ENCODE assay signal across 10 cellular contexts in the genomic region with DNA sequence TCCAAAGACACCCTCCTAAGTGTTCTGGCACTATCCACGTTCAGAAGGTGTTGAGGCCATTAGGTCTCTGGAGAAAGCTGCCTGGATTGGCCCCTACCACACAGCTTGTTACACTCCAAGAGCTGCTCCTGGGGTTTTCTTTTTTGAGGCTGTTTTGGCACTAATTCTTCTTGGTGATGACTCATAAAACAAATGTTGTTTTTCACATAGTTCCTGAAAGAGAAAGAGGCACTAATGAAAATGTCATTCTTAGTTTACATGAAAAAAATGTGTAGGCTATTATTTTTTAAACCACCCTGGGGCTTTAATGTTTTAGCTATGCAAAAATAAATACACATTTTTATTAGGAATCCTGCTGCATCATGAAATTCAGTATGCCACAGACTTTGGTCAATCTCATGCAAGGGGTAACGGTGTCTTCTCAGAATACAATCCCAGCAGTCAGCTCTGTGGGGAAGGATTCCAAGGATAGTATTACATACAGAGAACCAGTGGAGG. TPM values are rescaled to one million over a fixed set of nuclear protein-coding genes. Genes with fewer than 3 reads are reported as not detected.
DNase-seq lines count a peak whose midpoint lies in the region; ATAC-seq and TF ChIP-seq lines count a peak whose summit lies in the region.
"Had no signal": no experiment of that assay in that cellular context is flagged by ENCODE, and none has a peak within 500 bp of the region (broad histone marks: within the 10 kb centered on the region; RNA-seq: fewer than 3 reads in every experiment).

No MANE protein-coding gene starts in this region.

- no peak for TF ChIP-seq POLR2A in HCT116 (IDR thresholded peaks at IDR 0.05; ENCODE audit: borderline replicate concordance, extremely low read depth, insufficient read depth, insufficient read length)

- RAD21 ChIA-PET in HCT116 (lab: Charles Lee; ENCODE audit: low non-redundant PET in 1 of 2, low total read pairs in 2 of 2, uncharacterized antibody in 2 of 2, unreplicated experiment in 2 of 2) = interaction anchor here in 1 of 2 experiments (0.9 kb wide), 1 partner anchor 72 kb away, joined by 3 read pairs; no protein-coding TSS in a partner anchor

- H3K4me3 Mint-ChIP-seq in T-cell (no peak overlapping the region), Calu3 (ENCODE audit: low read depth, unreplicated experiment) (no peak overlapping the region)

- ATAC-seq in HCT116 = peak; percentile 60
- ATAC-seq in T-cell (replicated peaks in 1 of 4) = no peak
- ATAC-seq in HG03439 (IDR thresholded peaks at IDR 0.05; ENCODE audit: unreplicated experiment) = no peak

- H4K20me1 ChIP-seq in HCT116 (ENCODE audit: insufficient read depth) = no peaks in the 10 kb centered on the region

- DNase-seq in AG04450 (ENCODE audit: low read depth, low spot score) (peak; percentile 61), HCT116 (ENCODE audit: low read depth, low spot score) (no peak), ascending aorta (ENCODE audit: low spot score in 2 of 2) (no peak), kidney glomerular epithelial cell (lab: John Stamatoyannopoulos, UW) (peak; percentile 92), T-cell (no peak), C1 segment of cervical spinal cord (lab: John Stamatoyannopoulos, UW) (no peak), Calu3 (no peak)
- DNase-seq: NCI-H1417 had no signal

- TF ChIP-seq RAD21 in HCT116 (IDR thresholded peaks at IDR 0.05; ENCODE audit: low read depth) = no peak

- no peak overlapping the region for H3K4me3 ChIP-seq in AG04450 (ENCODE audit: low read depth, low read length)
- H3K4me3 ChIP-seq in HCT116 (replicated peaks in 1 of 2; ENCODE audit: low read depth in 1 of 2, low read length in 2 of 2) = no peak overlapping the region
- H3K4me3 ChIP-seq in ascending aorta = no peak overlapping the region
- H3K4me3 ChIP-seq: coronary artery had no signal

- peaks cover 29% of the 10 kb centered on the region for H3K36me3 Mint-ChIP-seq in T-cell
- H3K36me3 Mint-ChIP-seq in Calu3 (ENCODE audit: insufficient read depth, unreplicated experiment) = peaks cover 4% of the 10 kb centered on the region

- intact Hi-C loops in HCT116 (cut with micrococcal nuclease) = no loop called here
- intact Hi-C loops in ascending aorta (cut with DNase I) = no loop called here
- intact Hi-C loops in Calu3 (cut with micrococcal nuclease; ENCODE audit: unreplicated experiment) = loop anchor here (2.0 kb wide), 1 partner anchor 44 kb away; no protein-coding TSS in a partner anchor

- no peak overlapping the region for H3K9ac ChIP-seq in HCT116 (ENCODE audit: low read length)

- H3K36me3 ChIP-seq in HCT116 (ENCODE audit: control insufficient read depth in 1 of 2, insufficient read depth in 2 of 2, low read length in 2 of 2) (no peaks in the 10 kb centered on the region), ascending aorta (peaks cover 0 to 9% of the 10 kb centered on the region in 2 donors)

- no peak overlapping the region for H3K27ac Mint-ChIP-seq in T-cell
- H3K27ac Mint-ChIP-seq in Calu3 (ENCODE audit: unreplicated experiment) = no peak overlapping the region

- POLR2A ChIA-PET in AG04450 (lab: Yijun Ruan, JAX) (interaction anchor here (0.8 to 1.1 kb wide), 3 partner anchors 13 to 63 kb away, joined by 3 to 4 read pairs (median 4); no protein-coding TSS in a partner anchor), HCT116 (lab: Charles Lee) (no interaction called here), T-cell (lab: Charles Lee) (no interaction called here)

- no peaks in the 10 kb centered on the region for H3K27me3 Mint-ChIP-seq in T-cell
- H3K27me3 Mint-ChIP-seq in Calu3 (ENCODE audit: unreplicated experiment) = no peaks in the 10 kb centered on the region

- H3K27me3 ChIP-seq in AG04450 (ENCODE audit: control insufficient read depth, insufficient read depth, low read length) = no peaks in the 10 kb centered on the region
- H3K27me3 ChIP-seq in HCT116 (ENCODE audit: insufficient read depth, low read length) = no peaks in the 10 kb centered on the region
- H3K27me3 ChIP-seq in ascending aorta = no peaks in the 10 kb centered on the region

- no peaks in the 10 kb centered on the region for H3K9me3 ChIP-seq in AG04450 (ENCODE audit: control insufficient read depth, insufficient read depth, low read length)
- H3K9me3 ChIP-seq in HCT116 (ENCODE audit: control insufficient read depth in 1 of 2, insufficient read depth in 1 of 2, low read depth in 1 of 2, low read length in 2 of 2) = no peaks in the 10 kb centered on the region
- H3K9me3 ChIP-seq in ascending aorta = no peaks in the 10 kb centered on the region

- BruUV-seq in HCT116 (replicated peaks; lab: Mats Ljungman, UMichigan) (no TSS peak), Calu3 (replicated peaks; lab: Mats Ljungman, UMichigan) (no TSS peak)

- no peaks in the 10 kb centered on the region for H3K79me2 ChIP-seq in HCT116 (ENCODE audit: insufficient read depth, low read length)

- CTCF ChIA-PET in AG04450 (lab: Charles Lee) = interaction anchor here (1.2 to 3.6 kb wide), 4 partner anchors 12 to 72 kb away, joined by 3 to 21 read pairs (median 10); no protein-coding TSS in a partner anchor
- CTCF ChIA-PET in HCT116 (lab: Charles Lee) = interaction anchor here (1.5 to 1.9 kb wide), 2 partner anchors 72 to 74 kb away, joined by 3 to 7 read pairs; no protein-coding TSS in a partner anchor
- CTCF ChIA-PET in T-cell (lab: Charles Lee) = interaction anchor here (0.6 to 1.5 kb wide), 3 partner anchors 18 to 23 kb away, joined by 3 to 5 read pairs (median 4); no protein-coding TSS in a partner anchor
- CTCF ChIA-PET in Calu3 (lab: Charles Lee) = interaction anchor here (0.7 to 3.6 kb wide), 3 partner anchors 10 to 526 kb away, joined by 3 to 13 read pairs (median 5); no protein-coding TSS in a partner anchor

- H3K4me2 ChIP-seq in HCT116 (ENCODE audit: low read length) = peak overlapping the region; percentile 12; the same call in 1 of the 2 replicates

- H3K27ac ChIP-seq in AG04450 (ENCODE audit: low read depth, low read length) (peak overlapping the region; percentile 53), HCT116 (ENCODE audit: low read depth, low read length) (peak overlapping the region; percentile 19; the same call in 1 of the 2 replicates), ascending aorta (peak overlapping the region; percentile 19 to 44)

- H3K4me1 Mint-ChIP-seq in T-cell = peaks cover under 1 to 4% (median 2%) of the 10 kb centered on the region in 3 donors
- no peaks in the 10 kb centered on the region for H3K4me1 Mint-ChIP-seq in Calu3 (ENCODE audit: low read depth, unreplicated experiment)

- no peak for TF ChIP-seq CTCF in AG04450 (IDR thresholded peaks at IDR 0.05; ENCODE audit: low read depth, low read length)
- TF ChIP-seq CTCF in HCT116 (IDR thresholded peaks at IDR 0.05 in 2 of 3, conservative IDR thresholded peaks at IDR 0.05 in 1 of 3; ENCODE audit: borderline replicate concordance in 1 of 3, insufficient read depth in 1 of 3, low read depth in 2 of 3, low read length in 2 of 3) = no peak
- TF ChIP-seq CTCF in ascending aorta (IDR thresholded peaks at IDR 0.05) = no peak
- no peak for TF ChIP-seq CTCF in Calu3 (IDR thresholded peaks at IDR 0.05; ENCODE audit: unreplicated experiment)

- H3K9me2 ChIP-seq in HCT116 (ENCODE audit: insufficient read depth) = no peaks in the 10 kb centered on the region

- no peak overlapping the region for H2AFZ ChIP-seq in HCT116 (ENCODE audit: low read depth, low read length, poor library complexity, severe bottlenecking)

- H3K4me1 ChIP-seq in HCT116 (ENCODE audit: control insufficient read depth in 1 of 2, insufficient read depth in 2 of 2, low read length in 2 of 2) (peaks cover 8 to 19% of the 10 kb centered on the region in 2 experiments), ascending aorta (peaks cover 0 to 21% of the 10 kb centered on the region in 2 donors)

- H3K9me3 Mint-ChIP-seq in T-cell (no peaks in the 10 kb centered on the region), Calu3 (ENCODE audit: low read depth, unreplicated experiment) (peaks cover 2% of the 10 kb centered on the region)

TF ChIP-seq in HCT116, 20 proteins besides CTCF, POLR2A, EP300 and RAD21:
- TF ChIP-seq EGR1 (IDR thresholded peaks at IDR 0.05; ENCODE audit: low read depth) (no peak), SRF (IDR thresholded peaks at IDR 0.05; ENCODE audit: low read depth) (no peak), JUND (IDR thresholded peaks at IDR 0.05) (peak; percentile 40; the same call in 1 of the 2 replicates), EZH2phosphoT487 (IDR thresholded peaks at IDR 0.05; ENCODE audit: borderline replicate concordance) (no peak), SIN3A (IDR thresholded peaks at IDR 0.05; ENCODE audit: low read depth) (no peak), FOSL1 (IDR thresholded peaks at IDR 0.05; ENCODE audit: low read depth) (peak; percentile 34; the same call in 1 of the 2 replicates), YY1 (IDR thresholded peaks at IDR 0.05; ENCODE audit: extremely low read depth, insufficient replicate concordance, low read depth, low read length) (no peak), CEBPB (IDR thresholded peaks at IDR 0.05; ENCODE audit: low read depth) (no peak), ZNF274 (IDR thresholded peaks at IDR 0.05; ENCODE audit: low read depth, low read length) (no peak), POLR2AphosphoS5 (IDR thresholded peaks at IDR 0.05; ENCODE audit: low read depth, low read length) (no peak), CBX3 (IDR thresholded peaks at IDR 0.05; ENCODE audit: low read depth) (no peak), EZH2 (IDR thresholded peaks at IDR 0.05) (no peak)

RNA-seq across cellular contexts. Expression of a gene that starts 38.1 kb away (rescaled TPM):
- 54.1 and 71.2 TPM in 2 replicates for polyA plus RNA-seq in AG04450 (2011; rRNA removed)
- polyA minus RNA-seq in AG04450 (2011; rRNA and poly(A)+ RNA removed) = 8.5 and 14.8 TPM in 2 replicates
- total RNA-seq in HCT116 (2021; ENCODE audit: unreplicated experiment) (34.9 TPM), ascending aorta (23.1 TPM), T-cell (10 to 100 TPM; 27.7 to 30.5 (median 28.9) TPM), Calu3 (2022) (31.5 and 35.8 TPM in 2 replicates)
- 15.8 and 21.9 TPM in 2 replicates for polyA plus RNA-seq in HCT116 (2012)

Comparison
In these comparisons a context has a peak if more than half of its experiments do, and no peak if none do; other contexts are left out.
1. DNase-seq: peak in AG04450 (single experiment) and kidney glomerular epithelial cell (single experiment); none in HCT116 (single experiment), ascending aorta (0 of 2), T-cell (0 of 34), C1 segment of cervical spinal cord (0 of 14) and Calu3 (single experiment).
2. Peak in every context shown above with its lines, with median percentiles within 50 percentile points of each other: H3K27ac ChIP-seq.